ENCODE assay signal across 27 cellular contexts in the genomic region with DNA sequence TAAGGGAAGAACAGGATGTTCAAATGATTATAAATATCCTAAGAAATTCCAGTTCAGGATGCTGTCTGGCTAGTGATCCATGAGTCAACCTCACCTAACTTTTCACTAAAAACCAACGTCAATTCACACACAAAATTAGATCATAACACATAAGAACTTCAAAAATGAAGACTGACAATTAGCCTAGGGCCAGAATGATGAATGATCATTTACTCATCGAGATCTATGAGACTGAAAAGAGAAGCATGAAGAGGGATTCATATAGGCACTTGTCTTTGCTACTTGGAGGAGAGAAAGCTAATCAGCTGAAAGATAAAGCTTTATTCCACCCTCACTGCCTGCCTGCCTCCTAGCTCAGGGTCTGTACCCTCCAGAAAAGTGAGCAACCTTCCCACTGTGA. TPM values are rescaled to one million over a fixed set of nuclear protein-coding genes. Genes with fewer than 3 reads are reported as not detected.
DNase-seq lines count a peak whose midpoint lies in the region; ATAC-seq, FAIRE-seq and TF ChIP-seq lines count a peak whose summit lies in the region.
"Had no signal": no experiment of that assay in that cellular context is flagged by ENCODE, and none has a peak within 500 bp of the region (broad histone marks: within the 10 kb centered on the region; RNA-seq: fewer than 3 reads in every experiment).

No MANE protein-coding gene starts in this region.

- WGBS in H9 (ENCODE audit: extremely low coverage, insufficient read length, low lambda C conversion rate) = no CpG with 5 or more reads among the region's 2 CpGs
- WGBS in H1 (ENCODE audit: extremely low coverage in 1 of 2, insufficient coverage in 1 of 2, insufficient read length in 1 of 2, insufficient replicate concordance in 2 of 2, low coverage in 1 of 2, low lambda C conversion rate in 2 of 2, missing lambda C conversion rate in 1 of 2), 2 experiments = 91% methylated on average over 2 of the region's 2 CpGs; no CpG with 5 or more reads in 1 of the 2 experiments

- H3K4me1 ChIP-seq in H9 (ENCODE audit: insufficient read depth, low read length) = peaks cover 17% of the 10 kb centered on the region; the same call in 1 of the 2 replicates
- peaks cover 12 to 25% (median 20%) of the 10 kb centered on the region in 4 experiments for H3K4me1 ChIP-seq in H1 (replicated peaks in 1 of 4; ENCODE audit: control insufficient read depth in 3 of 4, insufficient read depth in 4 of 4, low read length in 3 of 4)
- H3K4me1 ChIP-seq: A549, Caco-2 had no signal

- H3K79me1 ChIP-seq in H9 (ENCODE audit: insufficient read depth, low read depth, low read length, poor library complexity, severe bottlenecking) (peaks cover 5% of the 10 kb centered on the region), H1 (ENCODE audit: low read depth, low read length) (peaks cover 13% of the 10 kb centered on the region)

- H2BK15ac ChIP-seq in H9 (ENCODE audit: low read depth, low read length) = no peak overlapping the region
- 0 out of 2 replicates have a peak overlapping the region, but pooled peaks have one; percentile 13 for H2BK15ac ChIP-seq in H1 (ENCODE audit: low read length)

- peak overlapping the region in 2 of 3 experiments; percentile 28 to 73; a peak in 2 of 7 replicates for H3K27ac Mint-ChIP-seq in H9
- H3K27ac Mint-ChIP-seq in stimulated activated naive B cell treated with anti-CD40 and anti-IgM and Interleukin-4, amounts not matched to agents 10 μg/mL and 1 μg/mL and 100 μg/mL, for 72 hours = no peak overlapping the region
- H3K27ac Mint-ChIP-seq: CD8-positive, alpha-beta T cell; HFFc6 had no signal

- FAIRE-seq in H1 (lab: Jason Lieb, UNC) = no peak
- FAIRE-seq: A549, GM12891 had no signal

- H3K4me3 ChIP-seq in H1 (ENCODE audit: extremely low read depth in 1 of 4, insufficient read depth in 2 of 4, low read depth in 3 of 4, low read length in 4 of 4) = no peak overlapping the region
- H3K4me3 ChIP-seq: A549; BLaER1 treated with 17β-estradiol and CSF1 and Interleukin-3, amounts not matched to agents 10 nM and 100 nM; HAP-1 had no signal

- no peak overlapping the region for H2BK120ac ChIP-seq in H9 (ENCODE audit: low read depth, low read length, poor library complexity, severe bottlenecking)
- H2BK120ac ChIP-seq in H1 (replicated peaks; ENCODE audit: low read depth, low read length) = no peak overlapping the region

- H3K9me3 Mint-ChIP-seq in H9 = no peaks in the 10 kb centered on the region; a peak in 1 of 5 replicates
- H3K9me3 Mint-ChIP-seq in stimulated activated naive B cell treated with anti-CD40 and anti-IgM and Interleukin-4, amounts not matched to agents 10 μg/mL and 1 μg/mL and 100 μg/mL, for 72 hours = peaks cover 0 to 6% of the 10 kb centered on the region in 2 donors
- H3K9me3 Mint-ChIP-seq: HFFc6 had no signal

- CTCF ChIA-PET in RWPE1 (lab: Yijun Ruan, JAX) = no interaction called here
- CTCF ChIA-PET in H1 (lab: Charles Lee; ENCODE audit: partially characterized antibody) = interaction anchor here (0.7 to 3.0 kb wide), 6 partner anchors 8 to 30 kb away, joined by 3 to 18 read pairs (median 4); partner anchors contain the start of gene ADD2

- H3K4me1 Mint-ChIP-seq in H9 = peaks cover 50 to 58% of the 10 kb centered on the region in 2 experiments
- H3K4me1 Mint-ChIP-seq in stimulated activated naive B cell treated with anti-CD40 and anti-IgM and Interleukin-4, amounts not matched to agents 10 μg/mL and 1 μg/mL and 100 μg/mL, for 72 hours = peaks cover 9 to 24% of the 10 kb centered on the region in 2 donors

- H3K14ac ChIP-seq in H9 (ENCODE audit: insufficient read depth, low read length) (no peak overlapping the region; the same call in 1 of the 2 replicates), H1 (ENCODE audit: insufficient read length) (no peak overlapping the region)

- DNase-seq in H9 (no peak), RWPE1 (ENCODE audit: low spot score) (peak; percentile 46), H1 (ENCODE audit: low read depth in 1 of 2, low spot score in 2 of 2) (no peak), DMS153 treated with DMSO at 0.1 percent for 48 hours (lab: John Stamatoyannopoulos, UW; ENCODE audit: unreplicated experiment) (no peak), NCI-H1694 treated with DMSO at 0.1 percent for 48 hours (lab: John Stamatoyannopoulos, UW) (no peak), kidney glomerular epithelial cell (lab: John Stamatoyannopoulos, UW) (no peak)
- no peak for DNase-seq in stimulated activated naive B cell treated with anti-CD40 and anti-IgM and Interleukin-4, amounts not matched to agents 10 μg/mL and 1 μg/mL and 100 μg/mL, for 72 hours
- DNase-seq: AML-193; Caco-2; CD8-positive, alpha-beta T cell; DMS79; EL; GF-D8; HFFc6; KBM-7; MM.1S; NCI-H1417; NCI-H1694; NCI-H2081; NCI-H2227 treated with DMSO at 0.1 percent for 48 hours; NCI-H526 treated with DMSO at 0.1 percent for 48 hours; SK-N-SH had no signal

- H3K27me3 Mint-ChIP-seq in H9 (ENCODE audit: low read depth) = no peaks in the 10 kb centered on the region
- H3K27me3 Mint-ChIP-seq in stimulated activated naive B cell treated with anti-CD40 and anti-IgM and Interleukin-4, amounts not matched to agents 10 μg/mL and 1 μg/mL and 100 μg/mL, for 72 hours = peaks cover 10% of the 10 kb centered on the region in 2 donors

- H4K91ac ChIP-seq in H9 (ENCODE audit: insufficient read length, low read depth, low read length) (no peak overlapping the region), H1 (replicated peaks; ENCODE audit: insufficient read length, low read length) (no peak overlapping the region)

- TF ChIP-seq CTCF in H9 (conservative IDR thresholded peaks at IDR 0.05) = no peak
- no peak for TF ChIP-seq CTCF in RWPE1 (conservative IDR thresholded peaks at IDR 0.05; ENCODE audit: low read depth)
- TF ChIP-seq CTCF in H1 (IDR thresholded peaks at IDR 0.05; ENCODE audit: control extremely low read depth in 1 of 3, insufficient read depth in 1 of 3, low read depth in 1 of 3, low read length in 3 of 3) = no peak

- H3K18ac ChIP-seq in H9 (ENCODE audit: insufficient read length, low read depth, low read length) (no peak overlapping the region), H1 (ENCODE audit: extremely low read depth, low read length) (peak overlapping the region; percentile 52; the same call in 1 of the 2 replicates)

- no peak overlapping the region for H3K56ac ChIP-seq in H9 (ENCODE audit: insufficient read length, low read depth, low read length)
- H3K56ac ChIP-seq in H1 (replicated peaks; ENCODE audit: insufficient read length, low read depth, low read length) = no peak overlapping the region

- H4K5ac ChIP-seq in H9 (ENCODE audit: insufficient read length, low read depth, low read length) (no peak overlapping the region), H1 (ENCODE audit: insufficient read length, low read depth, low read length) (no peak overlapping the region)

- H2AFZ ChIP-seq in H9 (ENCODE audit: low read length) (no peak overlapping the region), H1 (ENCODE audit: low read length) (no peak overlapping the region)

- POLR2A ChIA-PET in RWPE1 (lab: Yijun Ruan, JAX; ENCODE audit: low non-redundant PET) (no interaction called here), H1 (lab: Charles Lee; ENCODE audit: partially characterized antibody) (interaction anchor here (1.2 to 1.6 kb wide), 2 partner anchors 8 to 30 kb away, joined by 3 to 5 read pairs; partner anchors contain the start of gene ADD2)

- no peak for TF ChIP-seq EP300 in H1 (IDR thresholded peaks at IDR 0.05; ENCODE audit: borderline replicate concordance in 1 of 2, low read depth in 2 of 2, low read length in 2 of 2)

- H3K4me3 Mint-ChIP-seq in H9 = no peak overlapping the region
- no peak overlapping the region for H3K4me3 Mint-ChIP-seq in stimulated activated naive B cell treated with anti-CD40 and anti-IgM and Interleukin-4, amounts not matched to agents 10 μg/mL and 1 μg/mL and 100 μg/mL, for 72 hours
- H3K4me3 Mint-ChIP-seq: CD8-positive, alpha-beta T cell; HFFc6 had no signal

- H2AK5ac ChIP-seq in H9 (ENCODE audit: insufficient read length, low read length) (no peak overlapping the region), H1 (ENCODE audit: low read depth, low read length) (no peak overlapping the region)

- H2BK20ac ChIP-seq in H9 (ENCODE audit: low read depth, low read length, poor library complexity, severe bottlenecking) = no peak overlapping the region
- H2BK20ac ChIP-seq in H1 (ENCODE audit: low read length) = no peak overlapping the region

- ATAC-seq in stimulated activated naive B cell treated with anti-CD40 and anti-IgM and Interleukin-4, amounts not matched to agents 10 μg/mL and 1 μg/mL and 100 μg/mL, for 72 hours (replicated peaks) = no peak
- ATAC-seq: A549; CD8-positive, alpha-beta T cell had no signal

- H2BK12ac ChIP-seq in H9 (ENCODE audit: insufficient read length, low read depth, low read length) (no peak overlapping the region), H1 (ENCODE audit: low read depth, low read length) (0 out of 2 replicates have a peak overlapping the region, but pooled peaks have one; percentile 18)

- H3K27me3 ChIP-seq in H9 (ENCODE audit: insufficient read depth, low read length) (no peaks in the 10 kb centered on the region), H1 (replicated peaks in 1 of 4; ENCODE audit: control insufficient read depth in 3 of 4, extremely low read depth in 1 of 4, insufficient read depth in 3 of 4, low read length in 3 of 4) (no peaks in the 10 kb centered on the region)
- H3K27me3 ChIP-seq: BLaER1 treated with 17β-estradiol and CSF1 and Interleukin-3, amounts not matched to agents 10 nM and 100 nM had no signal

- no peaks in the 10 kb centered on the region for H3K9me3 ChIP-seq in H9 (ENCODE audit: control insufficient read depth, low read depth, low read length)
- no peaks in the 10 kb centered on the region for H3K9me3 ChIP-seq in H1 (ENCODE audit: insufficient read depth in 2 of 2, low read depth in 1 of 2, low read length in 1 of 2)
- H3K9me3 ChIP-seq: A549, Caco-2, HAP-1, SK-N-SH had no signal

- H3K9ac ChIP-seq in H9 (ENCODE audit: extremely low read depth, insufficient read length, low read length) (no peak overlapping the region), H1 (replicated peaks in 1 of 4; ENCODE audit: extremely low read depth in 1 of 4, low read depth in 3 of 4, low read length in 3 of 4) (no peak overlapping the region)
- H3K9ac ChIP-seq: BLaER1 treated with 17β-estradiol and CSF1 and Interleukin-3, amounts not matched to agents 10 nM and 100 nM; SK-N-SH had no signal

- H3K27ac ChIP-seq in H9 (ENCODE audit: insufficient read length, low read depth, low read length) (no peak overlapping the region), RWPE1 (no peak overlapping the region), H1 (ENCODE audit: low read depth, low read length) (no peak overlapping the region)
- H3K27ac ChIP-seq: A549; BLaER1 treated with 17β-estradiol and CSF1 and Interleukin-3, amounts not matched to agents 10 nM and 100 nM had no signal

- no peak overlapping the region for H3T11ph ChIP-seq in H9 (ENCODE audit: low read length)

- no peaks in the 10 kb centered on the region for H3K36me3 ChIP-seq in H1 (ENCODE audit: control insufficient read depth in 2 of 4, insufficient read depth in 4 of 4, low read length in 3 of 4)
- H3K36me3 ChIP-seq: HAP-1 had no signal

- no peak overlapping the region for H4K8ac ChIP-seq in H9 (replicated peaks; ENCODE audit: insufficient read length, low read depth, low read length)
- H4K8ac ChIP-seq in H1 (ENCODE audit: extremely low read depth, insufficient read depth, low read length) = no peak overlapping the region

- H3K23me2 ChIP-seq in H9 (ENCODE audit: insufficient read length, low read depth, low read length, poor library complexity, severe bottlenecking) (peaks cover 3% of the 10 kb centered on the region), H1 (ENCODE audit: low read depth, low read length) (no peaks in the 10 kb centered on the region; the same call in 1 of the 2 replicates)

- no peaks in the 10 kb centered on the region for H4K20me1 ChIP-seq in H9 (ENCODE audit: control insufficient read depth, insufficient read depth, insufficient read length)
- peaks cover 2 to 6% of the 10 kb centered on the region in 2 experiments for H4K20me1 ChIP-seq in H1 (replicated peaks in 1 of 2; ENCODE audit: control insufficient read depth in 1 of 2, insufficient read depth in 2 of 2, low read length in 2 of 2)

- peaks cover 40% of the 10 kb centered on the region; the same call in 1 of the 2 replicates for H3K79me2 ChIP-seq in H9 (ENCODE audit: insufficient read depth, low read length)
- peaks cover 8 to 81% of the 10 kb centered on the region in 2 experiments for H3K79me2 ChIP-seq in H1 (ENCODE audit: control insufficient read depth in 1 of 2, insufficient read depth in 2 of 2, low read length in 2 of 2)

- H3K23ac ChIP-seq in H9 (ENCODE audit: insufficient read length, low read depth, low read length) = no peak overlapping the region
- no peak overlapping the region for H3K23ac ChIP-seq in H1 (ENCODE audit: insufficient read length)

- TF ChIP-seq RAD21 in H1 (IDR thresholded peaks at IDR 0.05 in 1 of 2, conservative IDR thresholded peaks at IDR 0.05 in 1 of 2; ENCODE audit: low read depth in 2 of 2, low read length in 2 of 2) = no peak

- H3K36me3 Mint-ChIP-seq in H9 (ENCODE audit: insufficient read depth in 1 of 3, low read depth in 3 of 3) = peaks cover 2 to 4% (median 3%) of the 10 kb centered on the region in 3 experiments; a peak in 4 of 7 replicates
- H3K36me3 Mint-ChIP-seq in stimulated activated naive B cell treated with anti-CD40 and anti-IgM and Interleukin-4, amounts not matched to agents 10 μg/mL and 1 μg/mL and 100 μg/mL, for 72 hours = peaks cover 9 to 12% of the 10 kb centered on the region in 2 donors

- TF ChIP-seq POLR2A in H1 (IDR thresholded peaks at IDR 0.05; ENCODE audit: control extremely low read depth in 1 of 2, low read depth in 2 of 2, low read length in 2 of 2) = no peak

- H2BK5ac ChIP-seq in H9 (ENCODE audit: insufficient read length, low read length) = no peak overlapping the region
- H2BK5ac ChIP-seq in H1 (ENCODE audit: low read depth, low read length) = 0 out of 2 replicates have a peak overlapping the region, but pooled peaks have one; percentile 3

- no peak overlapping the region for H3K4ac ChIP-seq in H9 (ENCODE audit: low read depth, low read length)
- H3K4ac ChIP-seq in H1 (replicated peaks; ENCODE audit: insufficient read length, low read depth, low read length) = no peak overlapping the region

- H3K4me2 ChIP-seq in H9 (ENCODE audit: insufficient read depth, insufficient read length, low read length) = no peak overlapping the region
- H3K4me2 ChIP-seq in H1 (ENCODE audit: insufficient read depth in 1 of 2, low read depth in 2 of 2, low read length in 2 of 2) = no peak overlapping the region
- H3K4me2 ChIP-seq: A549; BLaER1 treated with 17β-estradiol and CSF1 and Interleukin-3, amounts not matched to agents 10 nM and 100 nM; SK-N-SH had no signal

RNA-seq across cellular contexts. Expression of gene ADD2, which starts 29.8 kb away (rescaled TPM):
- 124 TPM in 2 replicates for total RNA-seq in H9 (2021)
- total RNA-seq in H1 (2021; fragmentation: NEBNext Ultra II Directional; extraction: Animal tissue kit (Norgen Biotek cat#: 25700)) = 166 and 170 TPM in 2 replicates
- 58.5 and 96.4 TPM in 2 replicates for polyA plus RNA-seq in H1 (2011; rRNA removed)
- 66.2 TPM for polyA plus RNA-seq in H1 (2011; cell fraction: cytosol; rRNA removed)
- polyA plus RNA-seq in H1 (2011; cell fraction: nucleus; rRNA removed) = 190 TPM
- polyA plus RNA-seq in H1 (2012, experiment 1 of 2) = 55.1 to 70.6 TPM (median 63.9 TPM) in 4 replicates
- 30.9 TPM for polyA plus RNA-seq in H1 (2012, experiment 2 of 2)
- polyA plus RNA-seq in H1 (2013, experiment 1 of 2) = 111 TPM
- polyA plus RNA-seq in H1 (2013, experiment 2 of 2) = 117 TPM
- 167 and 226 TPM in 2 replicates for polyA minus RNA-seq in H1 (2011; rRNA and poly(A)+ RNA removed)
- polyA minus RNA-seq in H1 (2011; cell fraction: cytosol; rRNA and poly(A)+ RNA removed) = 108 TPM
- polyA minus RNA-seq in H1 (2011; cell fraction: nucleus; rRNA and poly(A)+ RNA removed) = 75.9 TPM
- total RNA-seq: Caco-2, HFFc6 had no signal

RNA-seq across cellular contexts. Expression of gene FIGLA, which starts 52.3 kb away (rescaled TPM):
- total RNA-seq in H9 (2021) = not detected in 2 replicates
- not detected in 2 replicates for total RNA-seq in H1 (2021; fragmentation: NEBNext Ultra II Directional; extraction: Animal tissue kit (Norgen Biotek cat#: 25700))
- not detected in 2 replicates for polyA plus RNA-seq in H1 (2011; rRNA removed)
- not detected for polyA plus RNA-seq in H1 (2011; cell fraction: cytosol; rRNA removed)
- polyA plus RNA-seq in H1 (2011; cell fraction: nucleus; rRNA removed) = not detected
- polyA plus RNA-seq in H1 (2012, experiment 1 of 2) = not detected in 4 replicates
- polyA plus RNA-seq in H1 (2012, experiment 2 of 2) = not detected
- not detected for polyA plus RNA-seq in H1 (2013, experiment 1 of 2)
- not detected for polyA plus RNA-seq in H1 (2013, experiment 2 of 2)
- not detected in 2 replicates for polyA minus RNA-seq in H1 (2011; rRNA and poly(A)+ RNA removed)
- not detected for polyA minus RNA-seq in H1 (2011; cell fraction: cytosol; rRNA and poly(A)+ RNA removed)
- polyA minus RNA-seq in H1 (2011; cell fraction: nucleus; rRNA and poly(A)+ RNA removed) = not detected
- total RNA-seq: Caco-2; CD8-positive, alpha-beta T cell; HFFc6; NCI-H460 had no signal
- polyA plus RNA-seq: A549, SK-N-SH had no signal
